In the genomic region with DNA sequence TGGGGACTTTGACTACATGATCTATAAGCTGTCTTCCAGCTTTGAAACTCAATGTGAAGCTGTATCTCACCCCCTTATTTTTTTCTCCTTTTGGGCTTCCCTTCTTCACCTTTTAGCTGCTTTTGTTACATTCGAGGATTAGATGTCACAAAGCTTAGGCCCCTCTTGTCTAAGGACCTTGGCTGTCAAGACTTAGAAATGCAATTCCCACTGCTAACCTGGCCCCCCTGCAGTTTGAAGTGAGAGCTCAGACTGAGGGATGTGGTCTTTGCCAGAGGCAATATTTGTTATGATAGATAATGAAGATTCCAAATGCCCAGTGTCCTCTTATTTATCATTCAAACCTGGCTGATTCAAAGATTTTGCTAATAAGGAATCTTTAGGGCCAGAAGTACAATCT, we compare ENCODE assay signal across 19 cellular contexts.
A peak's percentile ranks its signal among the peaks of the same experiment; 100 is the strongest.
DNase-seq lines count a peak whose midpoint lies in the region; ATAC-seq and TF ChIP-seq lines count a peak whose summit lies in the region.
"Had no signal": no experiment of that assay in that cellular context is flagged by ENCODE, and none has a peak within 500 bp of the region (broad histone marks: within the 10 kb centered on the region; RNA-seq: fewer than 3 reads in every experiment).

No MANE protein-coding gene starts in this region.

- no peak overlapping the region for H4K5ac ChIP-seq in mesendoderm (ENCODE audit: low read length)

- H3K27ac ChIP-seq in mesendoderm (ENCODE audit: low read depth, low read length) (no peak overlapping the region), upper lobe of left lung (no peak overlapping the region)
- H3K27ac ChIP-seq: 22Rv1, BLaER1, C4-2B had no signal

- H3K23ac ChIP-seq in mesendoderm (ENCODE audit: low read length), result no peak overlapping the region

- H3K9me3 ChIP-seq in upper lobe of left lung, result no peaks in the 10 kb centered on the region
- H3K9me3 ChIP-seq: BLaER1, Caco-2 had no signal

- POLR2A ChIA-PET in WTC11 (lab: Charles Lee), result no interaction called here

- H3K4me1 Mint-ChIP-seq in WTC11, result peaks cover 68% of the 10 kb centered on the region
- peaks cover 90% of the 10 kb centered on the region for H3K4me1 Mint-ChIP-seq in nephron progenitor cell
- H3K4me1 Mint-ChIP-seq: B cell; CD4-positive, CD25-positive, alpha-beta regulatory T cell had no signal

- H2AK5ac ChIP-seq in mesendoderm (ENCODE audit: low read length), result no peak overlapping the region

- no peak overlapping the region for H4K8ac ChIP-seq in mesendoderm (ENCODE audit: low read depth, low read length)

- no peak overlapping the region for H2BK120ac ChIP-seq in mesendoderm (ENCODE audit: low read depth, low read length)

- H3K79me2 ChIP-seq in mesendoderm (ENCODE audit: control insufficient read depth, insufficient read depth, low read length), result no peaks in the 10 kb centered on the region

- CTCF ChIA-PET in WTC11 (lab: Charles Lee), result no interaction called here

- H3K4me3 Mint-ChIP-seq in WTC11 (no peak overlapping the region), nephron progenitor cell (no peak overlapping the region)
- H3K4me3 Mint-ChIP-seq: B cell; CD8-positive, alpha-beta T cell had no signal

- peaks cover 67% of the 10 kb centered on the region for H3K27me3 Mint-ChIP-seq in WTC11 (ENCODE audit: low read depth)
- peaks cover 29% of the 10 kb centered on the region for H3K27me3 Mint-ChIP-seq in nephron progenitor cell (ENCODE audit: low read depth, poor library complexity)
- H3K27me3 Mint-ChIP-seq: CD4-positive, CD25-positive, alpha-beta regulatory T cell had no signal

- H3K9me3 Mint-ChIP-seq in WTC11 (no peaks in the 10 kb centered on the region), nephron progenitor cell (no peaks in the 10 kb centered on the region)
- H3K9me3 Mint-ChIP-seq: CD8-positive, alpha-beta T cell had no signal

- no peak overlapping the region for H3K9ac ChIP-seq in mesendoderm (ENCODE audit: low read length)
- H3K9ac ChIP-seq: BLaER1 had no signal

- no peak overlapping the region for H3K4ac ChIP-seq in mesendoderm (ENCODE audit: low read depth, low read length)

- H3K4me3 ChIP-seq in mesendoderm (ENCODE audit: low read length) (no peak overlapping the region), upper lobe of left lung (no peak overlapping the region)
- H3K4me3 ChIP-seq: BLaER1, GM12878 had no signal

- H2BK15ac ChIP-seq in mesendoderm (replicated peaks; ENCODE audit: low read depth), result no peak overlapping the region

- ATAC-seq in WTC11 (peak; percentile 21), upper lobe of left lung (ENCODE audit: low FRiP score in 2 of 2) (no peak), GM18511 (IDR thresholded peaks at IDR 0.05; ENCODE audit: unreplicated experiment) (no peak)
- ATAC-seq: CD8-positive, alpha-beta T cell; GM12878 had no signal

- no CpG with 5 or more reads among the region's 1 CpG for WGBS in mesendoderm (ENCODE audit: extremely low coverage, insufficient coverage, low lambda C conversion rate)
- 81 to 88% methylated on average over 1 of the region's 1 CpG for WGBS in upper lobe of left lung, 2 donors

- TF ChIP-seq EP300 in upper lobe of left lung (IDR thresholded peaks at IDR 0.05), result no peak

- TF ChIP-seq POLR2A in upper lobe of left lung (IDR thresholded peaks at IDR 0.05), result no peak

- no peak overlapping the region for H3K4me2 ChIP-seq in mesendoderm (ENCODE audit: low read length)
- H3K4me2 ChIP-seq: BLaER1 had no signal

- TF ChIP-seq CTCF in WTC11 (IDR thresholded peaks at IDR 0.05) (no peak), upper lobe of left lung (IDR thresholded peaks at IDR 0.05) (no peak), nephron progenitor cell (IDR thresholded peaks at IDR 0.05) (no peak)

- no peaks in the 10 kb centered on the region for H3K27me3 ChIP-seq in mesendoderm (ENCODE audit: insufficient read depth, low read length, poor library complexity)
- H3K27me3 ChIP-seq in upper lobe of left lung, result no peaks in the 10 kb centered on the region
- H3K27me3 ChIP-seq: BLaER1 had no signal

- H3K36me3 ChIP-seq in mesendoderm (ENCODE audit: control insufficient read depth, insufficient read depth, low read length) (no peaks in the 10 kb centered on the region), upper lobe of left lung (no peaks in the 10 kb centered on the region)
- H3K36me3 ChIP-seq: BLaER1 had no signal

- H3K56ac ChIP-seq in mesendoderm (ENCODE audit: low read length), result no peak overlapping the region

- H3K36me3 Mint-ChIP-seq in WTC11, result no peaks in the 10 kb centered on the region
- H3K36me3 Mint-ChIP-seq in nephron progenitor cell (ENCODE audit: low read depth), result no peaks in the 10 kb centered on the region
- H3K36me3 Mint-ChIP-seq: CD4-positive, CD25-positive, alpha-beta regulatory T cell; CD8-positive, alpha-beta T cell had no signal

- DNase-seq in ELF-1 (ENCODE audit: low read depth, low spot score) (peak; percentile 6), WTC11 (ENCODE audit: low spot score) (no peak), mesendoderm (peak; percentile 39), upper lobe of left lung (no peak), nephron progenitor cell (no peak)
- DNase-seq: Caco-2; CD4-positive, CD25-positive, alpha-beta regulatory T cell; CD8-positive, alpha-beta T cell; DMS153; DND-41; GDM1; H7; HCEC 1CT had no signal

- no peak overlapping the region for H3K18ac ChIP-seq in mesendoderm (ENCODE audit: low read length)

- H2BK5ac ChIP-seq in mesendoderm (ENCODE audit: low read length), result no peak overlapping the region

- H3K79me1 ChIP-seq in mesendoderm (ENCODE audit: low read length), result no peaks in the 10 kb centered on the region

- H3K27ac Mint-ChIP-seq in WTC11 (no peak overlapping the region), nephron progenitor cell (no peak overlapping the region)
- H3K27ac Mint-ChIP-seq: B cell; CD4-positive, CD25-positive, alpha-beta regulatory T cell; CD8-positive, alpha-beta T cell had no signal

- H3K4me1 ChIP-seq in mesendoderm (ENCODE audit: control insufficient read depth, low read depth, low read length) (peaks cover 10% of the 10 kb centered on the region), upper lobe of left lung (peaks cover 0 to 12% (median 10%) of the 10 kb centered on the region in 4 donors)
- H3K4me1 ChIP-seq: BLaER1, Caco-2 had no signal

TF ChIP-seq in WTC11, 78 proteins besides CTCF, POLR2A, EP300 and RAD21:
- TF ChIP-seq ESRRA (CRISPR knock-in tag; IDR thresholded peaks at IDR 0.05; ENCODE audit: borderline replicate concordance) (no peak), RELA (CRISPR knock-in tag; IDR thresholded peaks at IDR 0.05; ENCODE audit: borderline replicate concordance) (no peak)
- TF ChIP-seq, protein P1, sequence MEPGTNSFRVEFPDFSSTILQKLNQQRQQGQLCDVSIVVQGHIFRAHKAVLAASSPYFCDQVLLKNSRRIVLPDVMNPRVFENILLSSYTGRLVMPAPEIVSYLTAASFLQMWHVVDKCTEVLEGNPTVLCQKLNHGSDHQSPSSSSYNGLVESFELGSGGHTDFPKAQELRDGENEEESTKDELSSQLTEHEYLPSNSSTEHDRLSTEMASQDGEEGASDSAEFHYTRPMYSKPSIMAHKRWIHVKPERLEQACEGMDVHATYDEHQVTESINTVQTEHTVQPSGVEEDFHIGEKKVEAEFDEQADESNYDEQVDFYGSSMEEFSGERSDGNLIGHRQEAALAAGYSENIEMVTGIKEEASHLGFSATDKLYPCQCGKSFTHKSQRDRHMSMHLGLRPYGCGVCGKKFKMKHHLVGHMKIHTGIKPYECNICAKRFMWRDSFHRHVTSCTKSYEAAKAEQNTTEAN (CRISPR knock-in tag; IDR thresholded peaks at IDR 0.05), result no peak
TF ChIP-seq in WTC11: peak in this region for 0.

Comparison
In these comparisons a context has a peak if more than half of its experiments do, and no peak if none do; other contexts are left out.
1. DNase-seq: peak in ELF-1 (single experiment) and mesendoderm (single experiment); none in WTC11 (single experiment), upper lobe of left lung (0 of 2) and nephron progenitor cell (single experiment).